In genomic region chr1:214143015-214143775, GRCh38 we compare ENCODE assay signal across 17 cellular contexts.
"Had no signal": no experiment of that assay in that cellular context is flagged by ENCODE, and none has a peak within 500 bp of the region (broad histone marks: within the 10 kb centered on the region; RNA-seq: fewer than 3 reads in every experiment).

No MANE protein-coding gene starts in this region.

- H3K27ac Mint-ChIP-seq: activated naive CD4-positive, alpha-beta T cell treated with anti-CD3 and anti-CD28 coated beads, Interleukin-2, amount 50 U/mL, for 24 hours; nephron had no signal

- H3K4me1 Mint-ChIP-seq: activated naive CD4-positive, alpha-beta T cell treated with anti-CD3 and anti-CD28 coated beads, Interleukin-2, amount 50 U/mL, for 24 hours; stimulated activated naive CD8-positive, alpha-beta T cell treated with anti-CD3 and anti-CD28 coated beads, Interleukin-15, amount 100 ng/mL, for 72 hours had no signal

- H3K4me3 Mint-ChIP-seq: activated naive CD4-positive, alpha-beta T cell treated with anti-CD3 and anti-CD28 coated beads, Interleukin-2, amount 50 U/mL, for 24 hours; nephron; stimulated activated naive CD8-positive, alpha-beta T cell treated with anti-CD3 and anti-CD28 coated beads, Interleukin-15, amount 100 ng/mL, for 72 hours had no signal

- H3K9me3 Mint-ChIP-seq: activated naive CD4-positive, alpha-beta T cell treated with anti-CD3 and anti-CD28 coated beads, Interleukin-2, amount 50 U/mL, for 24 hours; nephron; stimulated activated naive CD8-positive, alpha-beta T cell treated with anti-CD3 and anti-CD28 coated beads, Interleukin-15, amount 100 ng/mL, for 72 hours had no signal

- H3K27me3 ChIP-seq: adrenal gland, cardiac muscle cell, esophagus squamous epithelium, right lobe of liver, upper lobe of left lung had no signal

- H3K36me3 ChIP-seq: adrenal gland, cardiac muscle cell, esophagus squamous epithelium, right lobe of liver, upper lobe of left lung had no signal

- DNase-seq: activated CD4-positive, alpha-beta T cell treated with anti-CD3 and anti-CD28 coated beads for 1 hour; activated CD4-positive, alpha-beta T cell treated with anti-CD3 and anti-CD28 coated beads, Interleukin-2, amount 50 U/mL, for 48 hours; activated effector memory CD4-positive, alpha-beta T cell treated with anti-CD3 and anti-CD28 coated beads, Interleukin-2, amount 50 U/mL, for 16 hours; activated T-cell treated with anti-CD3 and anti-CD28 coated beads, Interleukin-2, amount 50 U/mL, for 1 hour; adrenal gland; esophagus squamous epithelium; hippocampal formation; kidney glomerular epithelial cell; left ventricle myocardium superior; mesenchymal stem cell; psoas muscle; right lobe of liver; stimulated activated naive CD8-positive, alpha-beta T cell treated with anti-CD3 and anti-CD28 coated beads, Interleukin-15, amount 100 ng/mL, for 72 hours; upper lobe of left lung had no signal

- H3K4me3 ChIP-seq: adrenal gland, cardiac muscle cell, esophagus squamous epithelium, psoas muscle, right lobe of liver, upper lobe of left lung had no signal

- H3K4me1 ChIP-seq: adrenal gland, psoas muscle, right lobe of liver, upper lobe of left lung had no signal

- ATAC-seq: left ventricle myocardium superior; psoas muscle; right lobe of liver; stimulated activated naive CD8-positive, alpha-beta T cell treated with anti-CD3 and anti-CD28 coated beads, Interleukin-15, amount 100 ng/mL, for 72 hours had no signal

- H3K36me3 Mint-ChIP-seq: activated naive CD4-positive, alpha-beta T cell treated with anti-CD3 and anti-CD28 coated beads, Interleukin-2, amount 50 U/mL, for 24 hours had no signal

- H3K9me3 ChIP-seq: adrenal gland, esophagus squamous epithelium, psoas muscle, right lobe of liver, upper lobe of left lung had no signal

- H3K27ac ChIP-seq: adrenal gland, cardiac muscle cell, esophagus squamous epithelium, psoas muscle, right lobe of liver, upper lobe of left lung had no signal
